37 cellular contexts compared by ENCODE assay signal in the genomic region with DNA sequence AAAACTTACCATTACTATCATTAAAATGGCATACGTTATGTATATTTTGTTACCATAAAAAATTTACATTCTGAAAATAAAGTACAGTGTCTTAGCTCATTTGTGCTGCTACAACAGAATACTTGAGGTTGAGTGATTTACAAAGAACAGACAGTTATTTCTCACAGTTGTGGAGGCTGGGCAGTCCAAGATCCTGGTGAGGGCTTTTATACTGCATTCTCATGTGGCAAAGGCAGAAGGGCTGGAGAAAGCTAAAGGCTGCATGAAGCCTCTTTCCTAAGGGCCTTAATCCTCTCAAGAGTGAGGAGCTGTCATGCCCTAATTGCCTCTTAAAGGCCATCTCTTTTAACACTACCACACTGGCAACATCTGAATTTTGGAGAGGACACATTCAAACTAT. TPM values are rescaled to one million over a fixed set of nuclear protein-coding genes. Genes with fewer than 3 reads are reported as not detected.
"Had no signal": no experiment of that assay in that cellular context is flagged by ENCODE, and none has a peak within 500 bp of the region (broad histone marks: within the 10 kb centered on the region; RNA-seq: fewer than 3 reads in every experiment).

No MANE protein-coding gene starts in this region.

- DNase-seq: activated CD4-positive, alpha-beta memory T cell treated with anti-CD3 and anti-CD28 coated beads, Interleukin-2, amount 10 ng/mL, durations not matched to agents 7 days and 5 days; activated CD4-positive, alpha-beta T cell treated with anti-CD3 and anti-CD28 coated beads for 36 hours; activated CD4-positive, alpha-beta T cell treated with anti-CD3 and anti-CD28 coated beads, Interleukin-2, amount 10 ng/mL, durations not matched to agents 24 days and 14 days; activated CD4-positive, CD25-positive, alpha-beta regulatory T cell; activated CD4-positive, CD25-positive, alpha-beta regulatory T cell treated with anti-CD3 and anti-CD28 coated beads, Interleukin-2, amount 50 U/mL, for 72 hours; activated CD8-positive, alpha-beta memory T cell treated with anti-CD3 and anti-CD28 coated beads, Interleukin-2, amount 50 U/mL, for 48 hours; activated gamma-delta T cell; activated naive CD4-positive, alpha-beta T cell; activated naive CD4-positive, alpha-beta T cell treated with anti-CD3 and anti-CD28 coated beads, Interleukin-2, amount 50 U/mL, for 16 hours; activated T-cell treated with anti-CD3 and anti-CD28 coated beads for 4 hours; activated T-cell treated with anti-CD3 and anti-CD28 coated beads, Interleukin-2, amount 50 U/mL, for 24 hours; activated T-cell treated with anti-CD3 and anti-CD28 coated beads, Interleukin-2, amount 50 U/mL, for 72 hours; amniotic stem cell; anterior cingulate cortex; brain microvascular endothelial cell; cortex of kidney; dermis blood vessel endothelial cell; effector CD4-positive, alpha-beta T cell; esophagus squamous epithelium; foreskin melanocyte; heart right ventricle; T-helper 17 cell; T1000 had no signal

- H3K27me3 ChIP-seq: gastroesophageal sphincter had no signal

- H3K9me3 ChIP-seq: esophagus squamous epithelium, gastroesophageal sphincter, heart right ventricle had no signal

- H3K4me1 ChIP-seq: esophagus squamous epithelium, gastroesophageal sphincter, heart right ventricle had no signal

- H2AFZ ChIP-seq: hepatocyte had no signal

- H3K4me3 ChIP-seq: esophagus squamous epithelium, gastroesophageal sphincter, heart right ventricle, hepatocyte had no signal

- ATAC-seq: activated CD4-positive, alpha-beta T cell treated with anti-CD3 and anti-CD28 coated beads for 36 hours; activated T-cell treated with anti-CD3 and anti-CD28 coated beads, Interleukin-2, amount 50 U/mL, for 72 hours; gastroesophageal sphincter; heart right ventricle; T-helper 17 cell had no signal

- FAIRE-seq: astrocyte, bronchial epithelial cell, endometrium, endothelial cell of umbilical vein had no signal

- H3K4me2 ChIP-seq: hepatocyte had no signal

- H3K27ac ChIP-seq: epithelial cell of prostate, esophagus squamous epithelium, gastroesophageal sphincter, heart right ventricle, hepatocyte had no signal

- H3K36me3 ChIP-seq: brain microvascular endothelial cell, esophagus squamous epithelium, gastroesophageal sphincter, heart right ventricle had no signal

- H3K79me2 ChIP-seq: hepatocyte had no signal

RNA-seq across cellular contexts. Expression of gene GGTLC2, which starts 13.3 kb away (rescaled TPM):
- total RNA-seq: activated CD4-positive, alpha-beta memory T cell treated with anti-CD3 and anti-CD28 coated beads, Interleukin-2, amount 10 ng/mL, durations not matched to agents 7 days and 5 days; activated CD4-positive, alpha-beta T cell treated with anti-CD3 and anti-CD28 coated beads for 36 hours; activated CD4-positive, alpha-beta T cell treated with anti-CD3 and anti-CD28 coated beads, Interleukin-2, amount 10 ng/mL, durations not matched to agents 24 days and 14 days; activated T-cell treated with anti-CD3 and anti-CD28 coated beads, Interleukin-2, amount 50 U/mL, for 72 hours; astrocyte; bronchial epithelial cell; cardiac septum; cerebellum; dermis blood vessel endothelial cell; endothelial cell of umbilical vein; esophagus squamous epithelium; fibroblast of lung; fibroblast of villous mesenchyme; gastroesophageal sphincter; glomerular endothelial cell; heart right ventricle; T-helper 17 cell had no signal
- polyA plus RNA-seq: adipose tissue, endothelial cell of umbilical vein, esophagus, fibroblast of lung, heart right ventricle, hepatocyte had no signal
